ENCODE assay signal across 18 cellular contexts in genomic region chr10:92119340-92119739, GRCh38.
"Had no signal": no experiment of that assay in that cellular context is flagged by ENCODE, and none has a peak within 500 bp of the region (broad histone marks: within the 10 kb centered on the region; RNA-seq: fewer than 3 reads in every experiment).

No MANE protein-coding gene starts in this region.

- DNase-seq: effector memory CD8-positive, alpha-beta T cell; esophagus squamous epithelium; foreskin fibroblast; glutamatergic neuron; immature natural killer cell; left ventricle myocardium superior; mucosa of descending colon; natural killer cell; posterior cingulate gyrus; sigmoid colon; stimulated activated CD4-positive, alpha-beta T cell treated with anti-CD3 and anti-CD28 coated beads, Interleukin-2, amount 100 ng/mL, for 24 hours; stimulated activated CD4-positive, alpha-beta T cell treated with anti-CD3 and anti-CD28 coated beads, Interleukin-4, amount 100 ng/mL, for 4 hours; stimulated activated naive CD4-positive, alpha-beta T cell had no signal

- H3K27me3 Mint-ChIP-seq: effector memory CD8-positive, alpha-beta T cell; type B pancreatic cell had no signal

- H3K27ac ChIP-seq: esophagus squamous epithelium, gastroesophageal sphincter, sigmoid colon, skin epidermis had no signal

- H3K27me3 ChIP-seq: esophagus squamous epithelium, gastroesophageal sphincter, sigmoid colon had no signal

- H3K4me3 Mint-ChIP-seq: effector memory CD8-positive, alpha-beta T cell; immature natural killer cell; natural killer cell; neural crest cell; type B pancreatic cell had no signal

- H3K36me3 ChIP-seq: gastroesophageal sphincter, sigmoid colon had no signal

- H3K27ac Mint-ChIP-seq: effector memory CD8-positive, alpha-beta T cell; immature natural killer cell; natural killer cell; type B pancreatic cell had no signal

- H3K36me3 Mint-ChIP-seq: natural killer cell, type B pancreatic cell had no signal

- H3K9me3 ChIP-seq: esophagus squamous epithelium, gastroesophageal sphincter, mucosa of descending colon, sigmoid colon had no signal

- ATAC-seq: effector memory CD8-positive, alpha-beta T cell; gastroesophageal sphincter; left ventricle myocardium superior; mucosa of descending colon; natural killer cell had no signal

- H3K9me3 Mint-ChIP-seq: effector memory CD8-positive, alpha-beta T cell; immature natural killer cell; natural killer cell; type B pancreatic cell had no signal

- H3K4me3 ChIP-seq: esophagus squamous epithelium, gastroesophageal sphincter, lung, mucosa of descending colon, sigmoid colon, skin epidermis had no signal
